Comparison of ENCODE assay signal across 8 cellular contexts in the genomic region with DNA sequence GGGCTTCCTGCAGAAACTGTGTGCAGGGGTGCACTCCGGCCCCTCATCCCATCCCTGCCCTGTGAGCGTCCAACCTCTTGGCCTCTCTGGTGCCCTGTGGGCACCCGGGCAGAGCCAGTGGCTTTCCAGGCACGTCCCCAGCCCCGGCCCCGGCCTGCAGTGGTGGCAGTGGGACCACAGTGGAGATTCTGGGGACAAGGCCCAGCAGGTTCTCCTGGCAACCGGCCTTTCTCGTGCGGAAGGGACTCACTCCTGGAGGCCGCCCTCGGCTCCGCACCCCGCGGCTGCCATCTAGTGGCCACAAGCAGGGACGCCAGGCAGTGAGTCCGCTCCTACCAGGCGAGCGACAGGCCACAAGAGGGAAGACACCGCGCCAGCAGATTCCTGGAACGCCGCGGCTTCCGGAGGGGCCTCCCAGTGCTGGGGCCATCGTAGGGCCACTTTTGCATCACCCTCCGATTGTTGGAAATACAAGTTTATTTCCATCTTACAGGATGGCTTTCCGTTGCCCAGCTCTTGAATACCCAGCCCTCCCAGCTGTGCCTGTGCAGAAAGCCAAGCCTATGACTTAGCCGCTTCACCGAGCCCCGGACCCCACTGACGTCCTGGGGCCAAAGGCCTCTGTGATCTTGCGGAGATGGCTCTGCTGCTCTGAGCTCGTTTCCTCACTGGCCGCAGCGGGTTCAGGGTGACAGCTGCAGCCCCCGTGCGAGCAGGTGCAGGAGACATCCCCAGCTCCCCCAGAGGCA.
A peak's percentile ranks its signal among the peaks of the same experiment; 100 is the strongest.
DNase-seq lines count a peak whose midpoint lies in the region; ATAC-seq and TF ChIP-seq lines count a peak whose summit lies in the region.

No MANE protein-coding gene starts in this region.

- H3K27me3 ChIP-seq in BLaER1: peaks cover 13% of the 10 kb centered on the region; the same call in 1 of the 2 replicates
- no peaks in the 10 kb centered on the region for H3K27me3 ChIP-seq in right lobe of liver

- peak; percentile 95 to 99 (median 97) for ATAC-seq in right lobe of liver
- no peak for ATAC-seq in GM21367 (IDR thresholded peaks at IDR 0.05; ENCODE audit: unreplicated experiment)

- H3K4me3 ChIP-seq in BLaER1: no peak overlapping the region
- H3K4me3 ChIP-seq in HFF-Myc (replicated peaks; ENCODE audit: low read depth, low read length): no peak overlapping the region
- no peak overlapping the region for H3K4me3 ChIP-seq in right lobe of liver

- H3K36me3 ChIP-seq in BLaER1 (no peaks in the 10 kb centered on the region), right lobe of liver (no peaks in the 10 kb centered on the region)

- 14% methylated on average over 5 of the region's 37 CpGs for WGBS in right lobe of liver (ENCODE audit: insufficient coverage, low coverage, low lambda C conversion rate, missing lambda C conversion rate)

- H3K9me3 ChIP-seq in BLaER1 (peaks cover 8% of the 10 kb centered on the region), right lobe of liver (peaks cover 0 to 11% (median 2%) of the 10 kb centered on the region in 4 donors)

- H3K4me1 ChIP-seq in BLaER1: peaks cover 13% of the 10 kb centered on the region
- H3K4me1 ChIP-seq in right lobe of liver: no peaks in the 10 kb centered on the region

- H3K4me2 ChIP-seq in BLaER1: peak overlapping the region; percentile 70

- peaks cover 8% of the 10 kb centered on the region; the same call in 1 of the 2 replicates for H4K20me1 ChIP-seq in BLaER1

- no peak for TF ChIP-seq POLR2A in right lobe of liver (IDR thresholded peaks at IDR 0.05)

- no peak overlapping the region for H3K9ac ChIP-seq in BLaER1

- intact Hi-C loops in right lobe of liver (cut with DNase I): loop anchor here in 1 of 2 donors (5.0 kb wide), 1 partner anchor 298 kb away; no protein-coding TSS in a partner anchor

- TF ChIP-seq CTCF in HFF-Myc (IDR thresholded peaks at IDR 0.05; ENCODE audit: low read depth, low read length, missing control alignments) (peak; percentile 88), right lobe of liver (IDR thresholded peaks at IDR 0.05) (peak; percentile 89 to 96 (median 92))

- H3K27ac ChIP-seq in BLaER1 (no peak overlapping the region), right lobe of liver (no peak overlapping the region)

- peak; percentile 17 for DNase-seq in HFF-Myc (ENCODE audit: extremely low read depth, low read depth)
- DNase-seq in NCI-H526 (lab: John Stamatoyannopoulos, UW): peak; percentile 40 to 89
- DNase-seq in activated CD4-positive, alpha-beta T cell treated with anti-CD3 and anti-CD28 coated beads, Interleukin-2, amount 50 U/mL, for 1 hour: peak; percentile 48
- DNase-seq in dedifferentiated amniotic fluid mesenchymal stem cell (ENCODE audit: extremely low spot score): peak; percentile 30
- peak; percentile 64 to 81 (median 79) for DNase-seq in right lobe of liver
- DNase-seq in stimulated activated CD4-positive, alpha-beta T cell treated with anti-CD3 and anti-CD28 coated beads, Interleukin-4, amount 100 ng/mL, for 48 hours (ENCODE audit: low read depth in 2 of 2): peak; percentile 47 to 57

Comparison
In these comparisons a context has a peak if more than half of its experiments do, and no peak if none do; other contexts are left out.
1. DNase-seq: peak in every context shown above with its lines; median percentile 79 in right lobe of liver; 64 in NCI-H526; 52 in stimulated activated CD4-positive, alpha-beta T cell treated with anti-CD3 and anti-CD28 coated beads, Interleukin-4, amount 100 ng/mL, for 48 hours; 48 in activated CD4-positive, alpha-beta T cell treated with anti-CD3 and anti-CD28 coated beads, Interleukin-2, amount 50 U/mL, for 1 hour; 30 in dedifferentiated amniotic fluid mesenchymal stem cell; 17 in HFF-Myc.